In genomic region chr2:108911401-108911800, GRCh38 we compare ENCODE assay signal across 14 cellular contexts.
A peak's percentile ranks its signal among the peaks of the same experiment; 100 is the strongest.
DNase-seq lines count a peak whose midpoint lies in the region; ATAC-seq and TF ChIP-seq lines count a peak whose summit lies in the region.
"Had no signal": no experiment of that assay in that cellular context is flagged by ENCODE, and none has a peak within 500 bp of the region (broad histone marks: within the 10 kb centered on the region; RNA-seq: fewer than 3 reads in every experiment).

No MANE protein-coding gene starts in this region.

- no peak for TF ChIP-seq EP300 in esophagus muscularis mucosa (IDR thresholded peaks at IDR 0.05)

- no peak for TF ChIP-seq CTCF in left ventricle myocardium inferior (IDR thresholded peaks at IDR 0.05; ENCODE audit: borderline replicate concordance)
- no peak for TF ChIP-seq CTCF in esophagus muscularis mucosa (IDR thresholded peaks at IDR 0.05)

- ATAC-seq in GM19023 (IDR thresholded peaks at IDR 0.05; ENCODE audit: unreplicated experiment) = no peak

- peaks cover 9% of the 10 kb centered on the region for H3K27me3 ChIP-seq in left ventricle myocardium inferior (ENCODE audit: low read depth)
- H3K27me3 ChIP-seq in esophagus muscularis mucosa = no peaks in the 10 kb centered on the region
- H3K27me3 ChIP-seq: BE2C had no signal

- peak; percentile 7 for DNase-seq in cardiac septum (ENCODE audit: low spot score)
- DNase-seq in left ventricle myocardium inferior = no peak
- peak; percentile 57 for DNase-seq in esophagus muscularis mucosa (ENCODE audit: extremely low spot score)
- peak; percentile 9 for DNase-seq in stimulated activated CD8-positive, alpha-beta memory T cell treated with anti-CD3 and anti-CD28 coated beads, Interleukin-4, amount 100 ng/mL, for 48 hours
- no peak for DNase-seq in SKM-1 treated with dmso at 0.1 percent for 144 hours (lab: John Stamatoyannopoulos, UW; ENCODE audit: unreplicated experiment)
- DNase-seq: BE2C; CD4-positive, alpha-beta memory T cell; DMS79; GOT3 had no signal

- H3K4me3 ChIP-seq in left ventricle myocardium inferior = no peak overlapping the region
- no peak overlapping the region for H3K4me3 ChIP-seq in esophagus muscularis mucosa
- H3K4me3 ChIP-seq: A549, HAP-1 had no signal

- 86% methylated on average over 5 of the region's 5 CpGs for whole genome bisulfite sequencing in esophagus muscularis mucosa

- TF ChIP-seq POLR2A in esophagus muscularis mucosa (IDR thresholded peaks at IDR 0.05; ENCODE audit: low read depth) = no peak

- H3K36me3 ChIP-seq in left ventricle myocardium inferior (no peaks in the 10 kb centered on the region), esophagus muscularis mucosa (no peaks in the 10 kb centered on the region)
- H3K36me3 ChIP-seq: BE2C, HAP-1 had no signal

- no peak overlapping the region for H3K27ac ChIP-seq in left ventricle myocardium inferior (replicated peaks)
- H3K27ac ChIP-seq in esophagus muscularis mucosa (replicated peaks in 1 of 4) = no peak overlapping the region
- H3K27ac ChIP-seq: A549, C4-2B, HL-60 had no signal

- H3K4me1 ChIP-seq in left ventricle myocardium inferior (peaks cover 6% of the 10 kb centered on the region), esophagus muscularis mucosa (peaks cover 0 to 3% (median under 1%) of the 10 kb centered on the region in 4 donors)
- H3K4me1 ChIP-seq: A549, BE2C, HAP-1 had no signal

- H3K9me3 ChIP-seq in left ventricle myocardium inferior (replicated peaks) (no peaks in the 10 kb centered on the region), esophagus muscularis mucosa (no peaks in the 10 kb centered on the region)
- H3K9me3 ChIP-seq: A549, BE2C, HAP-1 had no signal

- intact Hi-C loops in cardiac septum (cut with DNase I) = no loop called here
- intact Hi-C loops in left ventricle myocardium inferior (cut with micrococcal nuclease) = no loop called here
- intact Hi-C loops in esophagus muscularis mucosa (cut with DNase I) = loop anchor here (5.0 kb wide), 1 partner anchor 41 kb away; no protein-coding TSS in a partner anchor

Comparison
In these comparisons a context has a peak if more than half of its experiments do, and no peak if none do; other contexts are left out.
1. DNase-seq: peak in cardiac septum (single experiment), esophagus muscularis mucosa (single experiment) and stimulated activated CD8-positive, alpha-beta memory T cell treated with anti-CD3 and anti-CD28 coated beads, Interleukin-4, amount 100 ng/mL, for 48 hours (single experiment); none in left ventricle myocardium inferior (single experiment) and SKM-1 treated with dmso at 0.1 percent for 144 hours (single experiment).